ENCODE assay signal across 1 cellular context in genomic region chr6:291697-292505, GRCh38.
A peak's percentile ranks its signal among the peaks of the same experiment; 100 is the strongest.
TF ChIP-seq lines count a peak whose summit lies in the region.

A gene with protein sequence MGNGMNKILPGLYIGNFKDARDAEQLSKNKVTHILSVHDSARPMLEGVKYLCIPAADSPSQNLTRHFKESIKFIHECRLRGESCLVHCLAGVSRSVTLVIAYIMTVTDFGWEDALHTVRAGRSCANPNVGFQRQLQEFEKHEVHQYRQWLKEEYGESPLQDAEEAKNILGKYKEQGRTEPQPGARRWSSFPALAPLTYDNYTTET (plus strand): TSS chr6:292487. CDS start chr6:292540, 53 bp downstream.

TF ChIP-seq in HepG2, 621 proteins besides CTCF, POLR2A, EP300 and RAD21 (continued from another document and continues in another):
- TF ChIP-seq ZFAT (CRISPR knock-in tag; conservative IDR thresholded peaks at IDR 0.05) (0 out of 2 replicates have a peak, but pooled peaks have one; percentile 20), ZMAT3 (CRISPR knock-in tag; conservative IDR thresholded peaks at IDR 0.05) (peak; percentile 29; the same call in 1 of the 2 replicates), ZFP36L2 (CRISPR knock-in tag; IDR thresholded peaks at IDR 0.05) (no peak), MTA1 (CRISPR knock-in tag; IDR thresholded peaks at IDR 0.05; ENCODE audit: borderline replicate concordance) (peak; percentile 30; the same call in 1 of the 2 replicates), SATB2 (CRISPR knock-in tag; IDR thresholded peaks at IDR 0.05) (no peak), PAWR (CRISPR knock-in tag; IDR thresholded peaks at IDR 0.05; ENCODE audit: borderline replicate concordance) (no peak), ZNF362 (CRISPR knock-in tag; IDR thresholded peaks at IDR 0.05; ENCODE audit: borderline replicate concordance) (no peak; the same call in 1 of the 2 replicates), PHB2 (IDR thresholded peaks at IDR 0.05; ENCODE audit: partially characterized antibody) (no peak), CSRNP1 (CRISPR knock-in tag; IDR thresholded peaks at IDR 0.05) (peak; percentile 44; the same call in 1 of the 2 replicates), MEIS1 (CRISPR knock-in tag; IDR thresholded peaks at IDR 0.05; ENCODE audit: borderline replicate concordance) (peak; percentile 16; the same call in 1 of the 2 replicates), ZNF205 (CRISPR knock-in tag; IDR thresholded peaks at IDR 0.05) (no peak; the same call in 1 of the 2 replicates), TEAD3 (CRISPR knock-in tag; optimal IDR thresholded peaks at IDR 0.05; ENCODE audit: borderline replicate concordance) (no peak), ZNF761 (CRISPR knock-in tag; conservative IDR thresholded peaks at IDR 0.05) (no peak), ZNF468 (CRISPR knock-in tag; IDR thresholded peaks at IDR 0.05) (0 out of 2 replicates have a peak, but pooled peaks have one; percentile 20), FOXP4 (CRISPR knock-in tag; IDR thresholded peaks at IDR 0.05) (no peak; the same call in none of the 2 replicates), PCBP2 (optimal IDR thresholded peaks at IDR 0.05; ENCODE audit: low read depth, low read length, poor library complexity, severe bottlenecking) (no peak), KDM5A (IDR thresholded peaks at IDR 0.05; ENCODE audit: borderline replicate concordance, low read length) (no peak), ATF3 (CRISPR knock-in tag; IDR thresholded peaks at IDR 0.05) (peak; percentile 19; the same call in 1 of the 2 replicates), ZNF782 (CRISPR knock-in tag; IDR thresholded peaks at IDR 0.05; ENCODE audit: borderline replicate concordance) (0 out of 2 replicates have a peak, but pooled peaks have one; percentile 15), ZGPAT (CRISPR knock-in tag; IDR thresholded peaks at IDR 0.05) (peak; percentile 66; the same call in 1 of the 2 replicates)
- TF ChIP-seq, protein P1, sequence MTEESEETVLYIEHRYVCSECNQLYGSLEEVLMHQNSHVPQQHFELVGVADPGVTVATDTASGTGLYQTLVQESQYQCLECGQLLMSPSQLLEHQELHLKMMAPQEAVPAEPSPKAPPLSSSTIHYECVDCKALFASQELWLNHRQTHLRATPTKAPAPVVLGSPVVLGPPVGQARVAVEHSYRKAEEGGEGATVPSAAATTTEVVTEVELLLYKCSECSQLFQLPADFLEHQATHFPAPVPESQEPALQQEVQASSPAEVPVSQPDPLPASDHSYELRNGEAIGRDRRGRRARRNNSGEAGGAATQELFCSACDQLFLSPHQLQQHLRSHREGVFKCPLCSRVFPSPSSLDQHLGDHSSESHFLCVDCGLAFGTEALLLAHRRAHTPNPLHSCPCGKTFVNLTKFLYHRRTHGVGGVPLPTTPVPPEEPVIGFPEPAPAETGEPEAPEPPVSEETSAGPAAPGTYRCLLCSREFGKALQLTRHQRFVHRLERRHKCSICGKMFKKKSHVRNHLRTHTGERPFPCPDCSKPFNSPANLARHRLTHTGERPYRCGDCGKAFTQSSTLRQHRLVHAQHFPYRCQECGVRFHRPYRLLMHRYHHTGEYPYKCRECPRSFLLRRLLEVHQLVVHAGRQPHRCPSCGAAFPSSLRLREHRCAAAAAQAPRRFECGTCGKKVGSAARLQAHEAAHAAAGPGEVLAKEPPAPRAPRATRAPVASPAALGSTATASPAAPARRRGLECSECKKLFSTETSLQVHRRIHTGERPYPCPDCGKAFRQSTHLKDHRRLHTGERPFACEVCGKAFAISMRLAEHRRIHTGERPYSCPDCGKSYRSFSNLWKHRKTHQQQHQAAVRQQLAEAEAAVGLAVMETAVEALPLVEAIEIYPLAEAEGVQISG (CRISPR knock-in tag; IDR thresholded peaks at IDR 0.05), result 0 out of 2 replicates have a peak, but pooled peaks have one; percentile 44
- TF ChIP-seq, protein P2, sequence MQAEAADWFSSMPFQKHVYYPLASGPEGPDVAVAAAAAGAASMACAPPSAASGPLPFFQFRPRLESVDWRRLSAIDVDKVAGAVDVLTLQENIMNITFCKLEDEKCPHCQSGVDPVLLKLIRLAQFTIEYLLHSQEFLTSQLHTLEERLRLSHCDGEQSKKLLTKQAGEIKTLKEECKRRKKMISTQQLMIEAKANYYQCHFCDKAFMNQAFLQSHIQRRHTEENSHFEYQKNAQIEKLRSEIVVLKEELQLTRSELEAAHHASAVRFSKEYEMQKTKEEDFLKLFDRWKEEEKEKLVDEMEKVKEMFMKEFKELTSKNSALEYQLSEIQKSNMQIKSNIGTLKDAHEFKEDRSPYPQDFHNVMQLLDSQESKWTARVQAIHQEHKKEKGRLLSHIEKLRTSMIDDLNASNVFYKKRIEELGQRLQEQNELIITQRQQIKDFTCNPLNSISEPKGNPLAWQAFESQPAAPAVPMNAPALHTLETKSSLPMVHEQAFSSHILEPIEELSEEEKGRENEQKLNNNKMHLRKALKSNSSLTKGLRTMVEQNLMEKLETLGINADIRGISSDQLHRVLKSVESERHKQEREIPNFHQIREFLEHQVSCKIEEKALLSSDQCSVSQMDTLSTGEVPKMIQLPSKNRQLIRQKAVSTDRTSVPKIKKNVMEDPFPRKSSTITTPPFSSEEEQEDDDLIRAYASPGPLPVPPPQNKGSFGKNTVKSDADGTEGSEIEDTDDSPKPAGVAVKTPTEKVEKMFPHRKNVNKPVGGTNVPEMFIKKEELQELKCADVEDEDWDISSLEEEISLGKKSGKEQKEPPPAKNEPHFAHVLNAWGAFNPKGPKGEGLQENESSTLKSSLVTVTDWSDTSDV (CRISPR knock-in tag; IDR thresholded peaks at IDR 0.05), result no peak
- TF ChIP-seq, protein P3, sequence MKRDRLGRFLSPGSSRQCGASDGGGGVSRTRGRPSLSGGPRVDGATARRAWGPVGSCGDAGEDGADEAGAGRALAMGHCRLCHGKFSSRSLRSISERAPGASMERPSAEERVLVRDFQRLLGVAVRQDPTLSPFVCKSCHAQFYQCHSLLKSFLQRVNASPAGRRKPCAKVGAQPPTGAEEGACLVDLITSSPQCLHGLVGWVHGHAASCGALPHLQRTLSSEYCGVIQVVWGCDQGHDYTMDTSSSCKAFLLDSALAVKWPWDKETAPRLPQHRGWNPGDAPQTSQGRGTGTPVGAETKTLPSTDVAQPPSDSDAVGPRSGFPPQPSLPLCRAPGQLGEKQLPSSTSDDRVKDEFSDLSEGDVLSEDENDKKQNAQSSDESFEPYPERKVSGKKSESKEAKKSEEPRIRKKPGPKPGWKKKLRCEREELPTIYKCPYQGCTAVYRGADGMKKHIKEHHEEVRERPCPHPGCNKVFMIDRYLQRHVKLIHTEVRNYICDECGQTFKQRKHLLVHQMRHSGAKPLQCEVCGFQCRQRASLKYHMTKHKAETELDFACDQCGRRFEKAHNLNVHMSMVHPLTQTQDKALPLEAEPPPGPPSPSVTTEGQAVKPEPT (CRISPR knock-in tag; IDR thresholded peaks at IDR 0.05; ENCODE audit: low read depth), result no peak
- TF ChIP-seq, protein P4, sequence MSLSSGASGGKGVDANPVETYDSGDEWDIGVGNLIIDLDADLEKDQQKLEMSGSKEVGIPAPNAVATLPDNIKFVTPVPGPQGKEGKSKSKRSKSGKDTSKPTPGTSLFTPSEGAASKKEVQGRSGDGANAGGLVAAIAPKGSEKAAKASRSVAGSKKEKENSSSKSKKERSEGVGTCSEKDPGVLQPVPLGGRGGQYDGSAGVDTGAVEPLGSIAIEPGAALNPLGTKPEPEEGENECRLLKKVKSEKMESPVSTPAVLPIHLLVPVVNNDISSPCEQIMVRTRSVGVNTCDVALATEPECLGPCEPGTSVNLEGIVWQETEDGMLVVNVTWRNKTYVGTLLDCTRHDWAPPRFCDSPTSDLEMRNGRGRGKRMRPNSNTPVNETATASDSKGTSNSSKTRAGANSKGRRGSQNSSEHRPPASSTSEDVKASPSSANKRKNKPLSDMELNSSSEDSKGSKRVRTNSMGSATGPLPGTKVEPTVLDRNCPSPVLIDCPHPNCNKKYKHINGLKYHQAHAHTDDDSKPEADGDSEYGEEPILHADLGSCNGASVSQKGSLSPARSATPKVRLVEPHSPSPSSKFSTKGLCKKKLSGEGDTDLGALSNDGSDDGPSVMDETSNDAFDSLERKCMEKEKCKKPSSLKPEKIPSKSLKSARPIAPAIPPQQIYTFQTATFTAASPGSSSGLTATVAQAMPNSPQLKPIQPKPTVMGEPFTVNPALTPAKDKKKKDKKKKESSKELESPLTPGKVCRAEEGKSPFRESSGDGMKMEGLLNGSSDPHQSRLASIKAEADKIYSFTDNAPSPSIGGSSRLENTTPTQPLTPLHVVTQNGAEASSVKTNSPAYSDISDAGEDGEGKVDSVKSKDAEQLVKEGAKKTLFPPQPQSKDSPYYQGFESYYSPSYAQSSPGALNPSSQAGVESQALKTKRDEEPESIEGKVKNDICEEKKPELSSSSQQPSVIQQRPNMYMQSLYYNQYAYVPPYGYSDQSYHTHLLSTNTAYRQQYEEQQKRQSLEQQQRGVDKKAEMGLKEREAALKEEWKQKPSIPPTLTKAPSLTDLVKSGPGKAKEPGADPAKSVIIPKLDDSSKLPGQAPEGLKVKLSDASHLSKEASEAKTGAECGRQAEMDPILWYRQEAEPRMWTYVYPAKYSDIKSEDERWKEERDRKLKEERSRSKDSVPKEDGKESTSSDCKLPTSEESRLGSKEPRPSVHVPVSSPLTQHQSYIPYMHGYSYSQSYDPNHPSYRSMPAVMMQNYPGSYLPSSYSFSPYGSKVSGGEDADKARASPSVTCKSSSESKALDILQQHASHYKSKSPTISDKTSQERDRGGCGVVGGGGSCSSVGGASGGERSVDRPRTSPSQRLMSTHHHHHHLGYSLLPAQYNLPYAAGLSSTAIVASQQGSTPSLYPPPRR (CRISPR knock-in tag; IDR thresholded peaks at IDR 0.05; ENCODE audit: borderline replicate concordance), result no peak
- TF ChIP-seq, protein P5, sequence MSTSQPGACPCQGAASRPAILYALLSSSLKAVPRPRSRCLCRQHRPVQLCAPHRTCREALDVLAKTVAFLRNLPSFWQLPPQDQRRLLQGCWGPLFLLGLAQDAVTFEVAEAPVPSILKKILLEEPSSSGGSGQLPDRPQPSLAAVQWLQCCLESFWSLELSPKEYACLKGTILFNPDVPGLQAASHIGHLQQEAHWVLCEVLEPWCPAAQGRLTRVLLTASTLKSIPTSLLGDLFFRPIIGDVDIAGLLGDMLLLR (CRISPR knock-in tag; IDR thresholded peaks at IDR 0.05), result no peak
- TF ChIP-seq, protein P6, sequence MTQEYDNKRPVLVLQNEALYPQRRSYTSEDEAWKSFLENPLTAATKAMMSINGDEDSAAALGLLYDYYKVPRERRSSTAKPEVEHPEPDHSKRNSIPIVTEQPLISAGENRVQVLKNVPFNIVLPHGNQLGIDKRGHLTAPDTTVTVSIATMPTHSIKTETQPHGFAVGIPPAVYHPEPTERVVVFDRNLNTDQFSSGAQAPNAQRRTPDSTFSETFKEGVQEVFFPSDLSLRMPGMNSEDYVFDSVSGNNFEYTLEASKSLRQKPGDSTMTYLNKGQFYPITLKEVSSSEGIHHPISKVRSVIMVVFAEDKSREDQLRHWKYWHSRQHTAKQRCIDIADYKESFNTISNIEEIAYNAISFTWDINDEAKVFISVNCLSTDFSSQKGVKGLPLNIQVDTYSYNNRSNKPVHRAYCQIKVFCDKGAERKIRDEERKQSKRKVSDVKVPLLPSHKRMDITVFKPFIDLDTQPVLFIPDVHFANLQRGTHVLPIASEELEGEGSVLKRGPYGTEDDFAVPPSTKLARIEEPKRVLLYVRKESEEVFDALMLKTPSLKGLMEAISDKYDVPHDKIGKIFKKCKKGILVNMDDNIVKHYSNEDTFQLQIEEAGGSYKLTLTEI (CRISPR knock-in tag; conservative IDR thresholded peaks at IDR 0.05), result no peak
- TF ChIP-seq, protein P7, sequence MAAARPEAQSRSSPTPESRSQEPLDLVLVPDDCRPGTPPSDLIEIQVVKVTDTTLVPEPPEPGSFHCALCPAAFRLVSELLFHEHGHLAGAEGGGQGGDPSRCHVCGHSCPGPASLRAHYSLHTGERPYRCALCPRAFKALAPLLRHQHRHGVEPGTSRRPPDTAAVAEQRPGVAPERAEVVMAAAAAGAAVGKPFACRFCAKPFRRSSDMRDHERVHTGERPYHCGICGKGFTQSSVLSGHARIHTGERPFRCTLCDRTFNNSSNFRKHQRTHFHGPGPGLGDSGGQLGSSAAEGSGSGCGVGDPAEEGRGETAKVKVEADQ (CRISPR knock-in tag; IDR thresholded peaks at IDR 0.05; ENCODE audit: borderline replicate concordance), result no peak
